Comparison of ENCODE assay signal across 8 cellular contexts in genomic region chr18:657998-658946, GRCh38. TPM values are rescaled to one million over a fixed set of nuclear protein-coding genes. Genes with fewer than 3 reads are reported as not detected.
DNase-seq lines count a peak whose midpoint lies in the region; ATAC-seq and TF ChIP-seq lines count a peak whose summit lies in the region.

No MANE protein-coding gene starts in this region.

- H3K27me3 ChIP-seq in BE2C = no peaks in the 10 kb centered on the region

- ATAC-seq in GM19025 (IDR thresholded peaks at IDR 0.05; ENCODE audit: low read depth, unreplicated experiment) = peak; percentile 46
- ATAC-seq in HG03159 (IDR thresholded peaks at IDR 0.05; ENCODE audit: unreplicated experiment) = peak; percentile 51

- TF ChIP-seq CTCF in BE2C (IDR thresholded peaks at IDR 0.05; ENCODE audit: low read depth, low read length) (no peak), WI38 (IDR thresholded peaks at IDR 0.05; ENCODE audit: low read depth, low read length) (no peak)

- no peaks in the 10 kb centered on the region for H3K4me1 ChIP-seq in BE2C

- peaks cover 35% of the 10 kb centered on the region for H3K36me3 ChIP-seq in BE2C

- DNase-seq in BE2C = peak; percentile 83
- DNase-seq in NCI-H2171 treated with DMSO at 0.1 percent for 48 hours (lab: John Stamatoyannopoulos, UW) = peak; percentile 69
- peak; percentile 91 for DNase-seq in kidney tubule cell (ENCODE audit: low spot score)
- peak; percentile 90 for DNase-seq in stimulated activated CD4-positive, alpha-beta T cell treated with anti-CD3 and anti-CD28 coated beads, Interleukin-15, amount 100 ng/mL, for 24 hours

- no peaks in the 10 kb centered on the region for H3K9me3 ChIP-seq in BE2C

- peak overlapping the region; percentile 71 for H3K4me3 ChIP-seq in BE2C (ENCODE audit: low read depth, low read length)
- H3K4me3 ChIP-seq in WI38 (ENCODE audit: low read depth, low read length) = peak overlapping the region; percentile 91

- peak overlapping the region; percentile 81 for H3K27ac ChIP-seq in cingulate gyrus (ENCODE audit: low read depth, low read length)

RNA-seq across cellular contexts. Expression of gene TYMS, which starts 0.8 kb away (rescaled TPM):
- polyA plus RNA-seq in BE2C (2012; ENCODE audit: insufficient read depth, insufficient read length, low read depth) = 14.8 TPM

RNA-seq across cellular contexts. Expression of gene ENOSF1, which starts 54.2 kb away (rescaled TPM):
- 11.2 TPM for polyA plus RNA-seq in BE2C (2012; ENCODE audit: insufficient read depth, insufficient read length, low read depth)

Comparison
In these comparisons a context has a peak if more than half of its experiments do, and no peak if none do; other contexts are left out.
1. Peak in every context shown above with its lines: DNase-seq, ATAC-seq, H3K4me3 ChIP-seq and H3K27ac ChIP-seq.